Comparison of ENCODE assay signal across 12 cellular contexts in genomic region chr18:44943201-44943881, GRCh38.
DNase-seq lines count a peak whose midpoint lies in the region; ATAC-seq and TF ChIP-seq lines count a peak whose summit lies in the region.
"Had no signal": no experiment of that assay in that cellular context is flagged by ENCODE, and none has a peak within 500 bp of the region (broad histone marks: within the 10 kb centered on the region; RNA-seq: fewer than 3 reads in every experiment).

No MANE protein-coding gene starts in this region.

- no peaks in the 10 kb centered on the region for H3K4me1 Mint-ChIP-seq in activated T-cell treated with anti-CD3 and anti-CD28 coated beads, Interleukin-2, amount 50 U/mL, for 24 hours (ENCODE audit: low read depth)

- POLR2A ChIA-PET in SK-N-SH (lab: Yijun Ruan, JAX) = no interaction called here

- H2AFZ ChIP-seq in SK-N-SH (ENCODE audit: low read depth) = no peak overlapping the region

- peak overlapping the region in 1 of 2 experiments; percentile 36; a peak in 1 of 4 replicates for H3K27ac ChIP-seq in SK-N-SH (ENCODE audit: low read depth in 2 of 2, low read length in 1 of 2)
- peak overlapping the region; percentile 20 to 44 for H3K27ac ChIP-seq in uterus
- no peak overlapping the region for H3K27ac ChIP-seq in vagina
- H3K27ac ChIP-seq: A549 had no signal

- peak in 1 of 2 experiments; percentile 32; a peak in 1 of 4 replicates for TF ChIP-seq EP300 in SK-N-SH (IDR thresholded peaks at IDR 0.05; ENCODE audit: borderline replicate concordance in 1 of 2, low read depth in 1 of 2, low read length in 1 of 2)

- H3K4me1 ChIP-seq in SK-N-SH (ENCODE audit: control insufficient read depth in 1 of 2, insufficient read depth in 2 of 2, low read depth in 1 of 2, low read length in 1 of 2) = peaks cover 5 to 7% of the 10 kb centered on the region in 2 experiments; a peak in 2 of 4 replicates
- no peaks in the 10 kb centered on the region for H3K4me1 ChIP-seq in uterus
- H3K4me1 ChIP-seq in vagina = peaks cover 31% of the 10 kb centered on the region
- H3K4me1 ChIP-seq: A549 had no signal

- peaks cover 0 to 5% of the 10 kb centered on the region in 2 experiments for H3K36me3 ChIP-seq in SK-N-SH (replicated peaks in 1 of 2; ENCODE audit: control insufficient read depth in 1 of 2, insufficient read depth in 2 of 2, low read length in 1 of 2)
- H3K36me3 ChIP-seq in uterus = no peaks in the 10 kb centered on the region
- H3K36me3 ChIP-seq in vagina = no peaks in the 10 kb centered on the region

- no peak overlapping the region for H3K4me3 ChIP-seq in SK-N-SH (ENCODE audit: low read depth in 2 of 2, low read length in 1 of 2)
- H3K4me3 ChIP-seq in astrocyte of the cerebellum (ENCODE audit: low read depth, low read length) = no peak overlapping the region
- no peak overlapping the region for H3K4me3 ChIP-seq in uterus
- H3K4me3 ChIP-seq in vagina = no peak overlapping the region
- H3K4me3 ChIP-seq: A549 had no signal

- no peak for TF ChIP-seq POLR2A in uterus (IDR thresholded peaks at IDR 0.05)
- no peak for TF ChIP-seq POLR2A in vagina (IDR thresholded peaks at IDR 0.05)

- CTCF ChIA-PET in SK-N-SH (lab: Yijun Ruan, JAX) = interaction anchor here (1.3 to 1.4 kb wide), 3 partner anchors 10 to 270 kb away, joined by 3 to 5 read pairs (median 3); no protein-coding TSS in a partner anchor

- no peaks in the 10 kb centered on the region for H3K9me3 Mint-ChIP-seq in activated T-cell treated with anti-CD3 and anti-CD28 coated beads, Interleukin-2, amount 50 U/mL, for 24 hours
- H3K9me3 Mint-ChIP-seq: stimulated activated naive CD8-positive, alpha-beta T cell treated with anti-CD3 and anti-CD28 coated beads, Interleukin-15, Interleukin-2, amounts not matched to agents 100 ng/mL and 50 ng/mL, for 24 hours had no signal

- intact Hi-C loops in uterus (cut with DNase I; ENCODE audit: low total_unique reads) = no loop called here
- intact Hi-C loops in vagina (cut with DNase I) = no loop called here

- no peaks in the 10 kb centered on the region for H3F3A ChIP-seq in SK-N-SH (replicated peaks; ENCODE audit: insufficient read depth)

- H4K20me1 ChIP-seq in SK-N-SH (ENCODE audit: insufficient read depth) = no peaks in the 10 kb centered on the region

- H3K27me3 Mint-ChIP-seq in activated T-cell treated with anti-CD3 and anti-CD28 coated beads, Interleukin-2, amount 50 U/mL, for 24 hours = peaks cover 3% of the 10 kb centered on the region
- H3K27me3 Mint-ChIP-seq: stimulated activated naive CD8-positive, alpha-beta T cell treated with anti-CD3 and anti-CD28 coated beads, Interleukin-15, Interleukin-2, amounts not matched to agents 100 ng/mL and 50 ng/mL, for 24 hours had no signal

- H3K27me3 ChIP-seq in SK-N-SH (ENCODE audit: insufficient read depth) (no peaks in the 10 kb centered on the region), uterus (no peaks in the 10 kb centered on the region), vagina (no peaks in the 10 kb centered on the region)

- no peak overlapping the region for H3K9ac ChIP-seq in SK-N-SH

- H3K9me2 ChIP-seq in SK-N-SH = 0 out of 2 replicates have a peak, but pooled peaks cover 3% of the 10 kb centered on the region

- no peak overlapping the region for H3K27ac Mint-ChIP-seq in activated T-cell treated with anti-CD3 and anti-CD28 coated beads, Interleukin-2, amount 50 U/mL, for 24 hours
- H3K27ac Mint-ChIP-seq: stimulated activated naive CD8-positive, alpha-beta T cell treated with anti-CD3 and anti-CD28 coated beads, Interleukin-15, Interleukin-2, amounts not matched to agents 100 ng/mL and 50 ng/mL, for 24 hours had no signal

- in situ Hi-C loops in astrocyte of the cerebellum (cut with HindIII; ENCODE audit: low sequenced_read_pairs) = no loop called here

- no peaks in the 10 kb centered on the region for H3K36me3 Mint-ChIP-seq in activated T-cell treated with anti-CD3 and anti-CD28 coated beads, Interleukin-2, amount 50 U/mL, for 24 hours (ENCODE audit: low read depth)

- DNase-seq in SK-N-SH = no peak
- peak; percentile 91 for DNase-seq in astrocyte of the cerebellum (ENCODE audit: low read depth)
- DNase-seq in iris pigment epithelial cell (ENCODE audit: low read depth) = peak; percentile 53
- DNase-seq in uterus = no peak
- DNase-seq in amniotic stem cell (lab: John Stamatoyannopoulos, UW) = no peak
- DNase-seq in activated T-cell treated with anti-CD3 and anti-CD28 coated beads, Interleukin-2, amount 50 U/mL, for 24 hours = no peak
- DNase-seq in vagina (ENCODE audit: extremely low spot score in 2 of 2) = no peak
- DNase-seq: head of caudate nucleus, NCI-H1105 had no signal

- no peaks in the 10 kb centered on the region for H3K9me3 ChIP-seq in SK-N-SH
- no peaks in the 10 kb centered on the region for H3K9me3 ChIP-seq in uterus
- H3K9me3 ChIP-seq in vagina = no peaks in the 10 kb centered on the region
- H3K9me3 ChIP-seq: A549 had no signal

- WGBS in SK-N-SH (ENCODE audit: low lambda C conversion rate) = 51% methylated on average over 3 of the region's 3 CpGs

- ATAC-seq in SK-N-SH treated with all-trans-retinoic acid at 6 μM for 48 hours = peak; percentile 49
- ATAC-seq: A549 had no signal

- H3K4me3 Mint-ChIP-seq in activated T-cell treated with anti-CD3 and anti-CD28 coated beads, Interleukin-2, amount 50 U/mL, for 24 hours = no peak overlapping the region
- H3K4me3 Mint-ChIP-seq: stimulated activated naive CD8-positive, alpha-beta T cell treated with anti-CD3 and anti-CD28 coated beads, Interleukin-15, Interleukin-2, amounts not matched to agents 100 ng/mL and 50 ng/mL, for 24 hours had no signal

- no peak for TF ChIP-seq RAD21 in SK-N-SH (IDR thresholded peaks at IDR 0.05; ENCODE audit: low read length)

- H3K79me2 ChIP-seq in SK-N-SH (ENCODE audit: insufficient read depth) = no peaks in the 10 kb centered on the region

- TF ChIP-seq CTCF in SK-N-SH (IDR thresholded peaks at IDR 0.05) (no peak), astrocyte of the cerebellum (IDR thresholded peaks at IDR 0.05; ENCODE audit: low read depth, low read length, missing control alignments) (no peak), uterus (IDR thresholded peaks at IDR 0.05) (no peak), vagina (IDR thresholded peaks at IDR 0.05) (no peak)

- H3K4me2 ChIP-seq in SK-N-SH = no peak overlapping the region
- H3K4me2 ChIP-seq: A549 had no signal

TF ChIP-seq in SK-N-SH treated with all-trans-retinoic acid at 6 μM for 48 hours, 23 proteins besides CTCF, POLR2A, EP300 and RAD21:
- TF ChIP-seq TCF4 (CRISPR knock-in tag; IDR thresholded peaks at IDR 0.05; ENCODE audit: borderline replicate concordance) (no peak), GLIS3 (CRISPR knock-in tag; IDR thresholded peaks at IDR 0.05) (no peak), TOX (CRISPR knock-in tag; IDR thresholded peaks at IDR 0.05; ENCODE audit: borderline replicate concordance) (no peak), PPARA (CRISPR knock-in tag; IDR thresholded peaks at IDR 0.05; ENCODE audit: borderline replicate concordance) (no peak), ZFP3 (CRISPR knock-in tag; IDR thresholded peaks at IDR 0.05) (no peak), ZNF565 (CRISPR knock-in tag; conservative IDR thresholded peaks at IDR 0.05; ENCODE audit: low read depth) (no peak), ZNF8 (CRISPR knock-in tag; IDR thresholded peaks at IDR 0.05) (no peak), ARNTL (CRISPR knock-in tag; IDR thresholded peaks at IDR 0.05; ENCODE audit: borderline replicate concordance, low read depth) (no peak)

TF ChIP-seq in SK-N-SH, 30 proteins besides CTCF, POLR2A, EP300 and RAD21:
- TF ChIP-seq ELF1 (IDR thresholded peaks at IDR 0.05) (no peak), USF1 (IDR thresholded peaks at IDR 0.05; ENCODE audit: borderline replicate concordance, low read depth) (no peak), RCOR1 (IDR thresholded peaks at IDR 0.05; ENCODE audit: low read length) (no peak), MEF2A (IDR thresholded peaks at IDR 0.05; ENCODE audit: borderline replicate concordance, low read depth) (no peak), TAF1 (IDR thresholded peaks at IDR 0.05; ENCODE audit: borderline replicate concordance, low read depth, low read length) (no peak), REST (IDR thresholded peaks at IDR 0.05; ENCODE audit: low read depth, low read length) (no peak), FOSL2 (IDR thresholded peaks at IDR 0.05; ENCODE audit: borderline replicate concordance, low read depth) (no peak), GABPA (IDR thresholded peaks at IDR 0.05; ENCODE audit: low read depth) (no peak), TEAD4 (IDR thresholded peaks at IDR 0.05; ENCODE audit: borderline replicate concordance, insufficient read depth) (no peak)

Comparison
In these comparisons a context has a peak if more than half of its experiments do, and no peak if none do; other contexts are left out.
1. DNase-seq: peak in astrocyte of the cerebellum (single experiment) and iris pigment epithelial cell (single experiment); none in SK-N-SH (single experiment), uterus (0 of 2), amniotic stem cell (single experiment), activated T-cell treated with anti-CD3 and anti-CD28 coated beads, Interleukin-2, amount 50 U/mL, for 24 hours (single experiment) and vagina (0 of 2).